Comparison of ENCODE assay signal across 10 cellular contexts in the genomic region with DNA sequence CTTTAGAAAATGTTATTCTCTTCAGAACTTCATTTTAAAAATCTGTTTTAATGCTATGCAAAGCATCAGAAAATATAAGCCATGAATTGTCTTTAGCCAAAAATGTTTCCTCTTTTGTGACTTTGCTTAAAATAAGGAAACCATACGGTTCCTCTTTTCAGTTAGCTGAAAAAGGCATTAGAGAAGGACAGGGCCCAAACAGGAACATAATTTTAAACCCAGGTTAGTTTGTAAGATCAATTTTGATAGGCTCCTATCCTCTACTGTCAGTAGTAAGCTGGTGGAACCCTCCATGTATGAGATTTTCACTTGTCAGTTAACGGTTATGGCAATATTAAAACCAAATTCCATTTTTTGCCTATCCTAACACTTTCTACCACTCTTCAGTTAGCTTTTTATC. TPM values are rescaled to one million over a fixed set of nuclear protein-coding genes. Genes with fewer than 3 reads are reported as not detected.
DNase-seq lines count a peak whose midpoint lies in the region; ATAC-seq and TF ChIP-seq lines count a peak whose summit lies in the region.
"Had no signal": no experiment of that assay in that cellular context is flagged by ENCODE, and none has a peak within 500 bp of the region (broad histone marks: within the 10 kb centered on the region; RNA-seq: fewer than 3 reads in every experiment).

No MANE protein-coding gene starts in this region.

- no peak overlapping the region for H3K27ac ChIP-seq in vagina

- H3K4me3 ChIP-seq in mucosa of descending colon (no peak overlapping the region), vagina (no peak overlapping the region)
- H3K4me3 ChIP-seq: lung had no signal

- TF ChIP-seq CTCF in activated B cell treated with CpG ODN at 0.5 μM for 24 hours (IDR thresholded peaks at IDR 0.05) (no peak), mucosa of descending colon (IDR thresholded peaks at IDR 0.05) (no peak), vagina (IDR thresholded peaks at IDR 0.05) (no peak)

- ATAC-seq in HG02642 (IDR thresholded peaks at IDR 0.05; ENCODE audit: poor library complexity, unreplicated experiment) (peak; percentile 34), activated B cell treated with CpG ODN at 0.5 μM for 24 hours (ENCODE audit: low read depth) (peak; percentile 70), mucosa of descending colon (peak; percentile 40), GM21528 (IDR thresholded peaks at IDR 0.05; ENCODE audit: low FRiP score, unreplicated experiment) (no peak)

- no peak for TF ChIP-seq POLR2A in vagina (IDR thresholded peaks at IDR 0.05)

- H3K4me1 ChIP-seq in mucosa of descending colon (ENCODE audit: low read depth) (peaks cover 12% of the 10 kb centered on the region), vagina (no peaks in the 10 kb centered on the region)

- H3K9me3 ChIP-seq in mucosa of descending colon (no peaks in the 10 kb centered on the region), vagina (no peaks in the 10 kb centered on the region)

- no peaks in the 10 kb centered on the region for H3K27me3 Mint-ChIP-seq in activated B cell treated with CpG ODN at 0.5 μM for 24 hours

- no peaks in the 10 kb centered on the region for H3K27me3 ChIP-seq in vagina

- peaks cover 69% of the 10 kb centered on the region for H3K36me3 Mint-ChIP-seq in activated B cell treated with CpG ODN at 0.5 μM for 24 hours (ENCODE audit: low read depth)

- CTCF ChIA-PET in activated B cell treated with CpG ODN at 0.5 μM for 24 hours (lab: Charles Lee), result interaction anchor here (0.7 to 1.0 kb wide), 2 partner anchors 8 to 201 kb away, joined by 3 read pairs; no protein-coding TSS in a partner anchor

- peak overlapping the region; percentile 88 for H3K27ac Mint-ChIP-seq in activated B cell treated with CpG ODN at 0.5 μM for 24 hours

- intact Hi-C loops in activated B cell treated with CpG ODN at 0.5 μM for 24 hours (cut with micrococcal nuclease) (loop anchor here (1.0 to 5.0 kb wide), 5 partner anchors 10 to 337 kb away; a partner anchor contains a TSS), mucosa of descending colon (cut with DNase I, micrococcal nuclease) (no loop called here), vagina (cut with DNase I) (no loop called here)

- H3K4me3 Mint-ChIP-seq in activated B cell treated with CpG ODN at 0.5 μM for 24 hours, result peak overlapping the region; percentile 78

- no peaks in the 10 kb centered on the region for H3K36me3 ChIP-seq in mucosa of descending colon (ENCODE audit: low read depth)
- no peaks in the 10 kb centered on the region for H3K36me3 ChIP-seq in vagina

- H3K4me1 Mint-ChIP-seq in activated B cell treated with CpG ODN at 0.5 μM for 24 hours, result peaks cover 71% of the 10 kb centered on the region

- POLR2A ChIA-PET in activated B cell treated with CpG ODN at 0.5 μM for 24 hours (lab: Charles Lee), result interaction anchor here (0.8 to 11.6 kb wide), 7 partner anchors 9 to 485 kb away, joined by 3 to 247 read pairs (median 7); a partner anchor contains a TSS

- DNase-seq in GDM1 (lab: John Stamatoyannopoulos, UW) (peak; percentile 69), activated B cell treated with CpG ODN at 0.5 μM for 24 hours (no peak), mucosa of descending colon (no peak), vagina (ENCODE audit: extremely low spot score in 2 of 2) (no peak), Ammon's horn (ENCODE audit: low spot score) (no peak), anterior cingulate cortex (lab: John Stamatoyannopoulos, UW) (no peak)

- no peaks in the 10 kb centered on the region for H3K9me3 Mint-ChIP-seq in activated B cell treated with CpG ODN at 0.5 μM for 24 hours

RNA-seq across cellular contexts. Expression of a gene that starts 4.3 kb away (rescaled TPM):
- 104 and 111 TPM in 2 replicates for total RNA-seq in activated B cell treated with CpG ODN at 0.5 μM for 24 hours
- total RNA-seq in mucosa of descending colon, result 1 to 10 TPM; 3.3 to 9.5 (median 7.8) TPM
- total RNA-seq in vagina, result 11.0 TPM
- total RNA-seq: epithelial cell of proximal tubule had no signal

RNA-seq across cellular contexts. Expression of a gene that starts 11.9 kb away (rescaled TPM):
- total RNA-seq in activated B cell treated with CpG ODN at 0.5 μM for 24 hours, result 46.6 and 52.5 TPM in 2 replicates
- total RNA-seq in mucosa of descending colon, result 1 to 10 TPM; 2.8 to 6.0 (median 4.0) TPM
- 0.98 TPM for total RNA-seq in vagina
- total RNA-seq: epithelial cell of proximal tubule had no signal

RNA-seq across cellular contexts. Expression of a gene that starts 12.5 kb away (rescaled TPM):
- total RNA-seq in activated B cell treated with CpG ODN at 0.5 μM for 24 hours, result 0.16 and 0.17 TPM in 2 replicates
- total RNA-seq in mucosa of descending colon, result 1 to 10 TPM in 1 of 3 donors, under 1 TPM in 1, not detected in 1; 0.51 to 1.5 TPM
- total RNA-seq in vagina, result not detected
- total RNA-seq: epithelial cell of proximal tubule had no signal
